In genomic region chr4:141102367-141102766, GRCh38 we compare ENCODE assay signal across 11 cellular contexts. TPM values are rescaled to one million over a fixed set of nuclear protein-coding genes. Genes with fewer than 3 reads are reported as not detected.
DNase-seq lines count a peak whose midpoint lies in the region; ATAC-seq and TF ChIP-seq lines count a peak whose summit lies in the region.
"Had no signal": no experiment of that assay in that cellular context is flagged by ENCODE, and none has a peak within 500 bp of the region (broad histone marks: within the 10 kb centered on the region; RNA-seq: fewer than 3 reads in every experiment).

No MANE protein-coding gene starts in this region.

- H3K4me3 ChIP-seq in sigmoid colon (no peak overlapping the region), A673 (ENCODE audit: low read depth, low read length, poor library complexity, severe bottlenecking) (no peak overlapping the region)
- H3K4me3 ChIP-seq: thoracic aorta had no signal

- DNase-seq in H4 (ENCODE audit: low spot score): peak; percentile 56
- peak; percentile 40 to 67 for DNase-seq in foreskin keratinocyte
- DNase-seq in sigmoid colon: no peak
- DNase-seq in activated CD8-positive, alpha-beta memory T cell treated with anti-CD3 and anti-CD28 coated beads, Interleukin-2, amount 50 U/mL, for 4 hours: no peak
- DNase-seq in A673 (ENCODE audit: low spot score): no peak
- no peak for DNase-seq in NCI-H82 treated with DMSO at 0.1 percent for 48 hours (lab: John Stamatoyannopoulos, UW; ENCODE audit: unreplicated experiment)
- DNase-seq: effector memory CD4-positive, alpha-beta T cell; NCI-H187 treated with DMSO at 0.1 percent for 48 hours had no signal

- TF ChIP-seq CTCF in foreskin keratinocyte (conservative IDR thresholded peaks at IDR 0.05) (no peak), sigmoid colon (IDR thresholded peaks at IDR 0.05) (no peak), A673 (conservative IDR thresholded peaks at IDR 0.05; ENCODE audit: low read depth, low read length) (no peak)

- ATAC-seq in SK-N-SH treated with all-trans-retinoic acid at 6 μM for 48 hours (peak; percentile 91), foreskin keratinocyte (peak; percentile 70), GM21390 (IDR thresholded peaks at IDR 0.05; ENCODE audit: unreplicated experiment) (no peak)

- TF ChIP-seq EP300 in sigmoid colon (IDR thresholded peaks at IDR 0.05): no peak

- no TSS peak for BruUV-seq in A673 (replicated peaks; lab: Mats Ljungman, UMichigan)

- POLR2A ChIA-PET in A673 (lab: Charles Lee; ENCODE audit: low non-redundant PET): no interaction called here

- intact Hi-C loops in sigmoid colon (cut with DNase I) (no loop called here), A673 (cut with micrococcal nuclease; ENCODE audit: unreplicated experiment) (no loop called here)

- H3K9me3 ChIP-seq in sigmoid colon (no peaks in the 10 kb centered on the region), A673 (ENCODE audit: low read depth, low read length, poor library complexity, severe bottlenecking) (no peaks in the 10 kb centered on the region)
- H3K9me3 ChIP-seq: thoracic aorta had no signal

- peaks cover 3% of the 10 kb centered on the region for H3K4me1 ChIP-seq in foreskin keratinocyte
- peaks cover 0 to 18% (median 2%) of the 10 kb centered on the region in 4 donors for H3K4me1 ChIP-seq in sigmoid colon
- no peaks in the 10 kb centered on the region for H3K4me1 ChIP-seq in A673 (ENCODE audit: insufficient read depth, low read length, poor library complexity, severe bottlenecking)

- no peaks in the 10 kb centered on the region for H3K36me3 ChIP-seq in sigmoid colon
- H3K36me3 ChIP-seq in A673 (ENCODE audit: insufficient read depth, low read length, poor library complexity, severe bottlenecking): no peaks in the 10 kb centered on the region
- H3K36me3 ChIP-seq: thoracic aorta had no signal

- H3K27me3 ChIP-seq in foreskin keratinocyte (no peaks in the 10 kb centered on the region), sigmoid colon (no peaks in the 10 kb centered on the region), A673 (replicated peaks; ENCODE audit: insufficient read depth, low read depth, low read length, poor library complexity) (no peaks in the 10 kb centered on the region)

- H3K27ac ChIP-seq in foreskin keratinocyte (no peak overlapping the region), sigmoid colon (peak overlapping the region in 3 of 4 donors; percentile 22 to 47 (median 26)), A673 (ENCODE audit: low read depth, low read length, poor library complexity, severe bottlenecking) (no peak overlapping the region)
- H3K27ac ChIP-seq: thoracic aorta had no signal

- 92 to 94% methylated on average over 3 of the region's 3 CpGs for WGBS in sigmoid colon, 2 donors

- CTCF ChIA-PET in A673 (lab: Charles Lee): no interaction called here

- no peak for TF ChIP-seq POLR2A in sigmoid colon (IDR thresholded peaks at IDR 0.05)

TF ChIP-seq in SK-N-SH treated with all-trans-retinoic acid at 6 μM for 48 hours, 23 proteins besides CTCF, POLR2A, EP300 and RAD21:
- TF ChIP-seq BACH2 (CRISPR knock-in tag; IDR thresholded peaks at IDR 0.05; ENCODE audit: borderline replicate concordance) (0 out of 2 replicates have a peak, but pooled peaks have one; percentile 8), RARB (CRISPR knock-in tag; IDR thresholded peaks at IDR 0.05) (no peak), CREB5 (CRISPR knock-in tag; IDR thresholded peaks at IDR 0.05; ENCODE audit: low read depth) (0 out of 2 replicates have a peak, but pooled peaks have one; percentile 46), CSRNP3 (CRISPR knock-in tag; IDR thresholded peaks at IDR 0.05) (no peak), ISL1 (CRISPR knock-in tag; IDR thresholded peaks at IDR 0.05) (peak; percentile 53), ZNF565 (CRISPR knock-in tag; conservative IDR thresholded peaks at IDR 0.05; ENCODE audit: low read depth) (no peak), TCF4 (CRISPR knock-in tag; IDR thresholded peaks at IDR 0.05; ENCODE audit: borderline replicate concordance) (peak; percentile 81), ZC3H10 (CRISPR knock-in tag; IDR thresholded peaks at IDR 0.05) (no peak), OSR1 (CRISPR knock-in tag; IDR thresholded peaks at IDR 0.05) (no peak), ESRRG (CRISPR knock-in tag; IDR thresholded peaks at IDR 0.05) (no peak), CSDC2 (CRISPR knock-in tag; IDR thresholded peaks at IDR 0.05) (no peak), ARNTL (CRISPR knock-in tag; IDR thresholded peaks at IDR 0.05; ENCODE audit: borderline replicate concordance, low read depth) (no peak)

RNA-seq across cellular contexts. Expression of gene RNF150, which starts 30.9 kb away (rescaled TPM):
- 2.4 and 3.1 TPM in 2 replicates for total RNA-seq in H4 (2014; rRNA removed; shearing (Covaris generic))
- total RNA-seq in foreskin keratinocyte: 0.07 TPM in 1 of 2 replicates, not detected in the other
- not detected in 2 replicates for polyA plus RNA-seq in foreskin keratinocyte
- 10 to 100 TPM; 53.2 to 69.0 (median 64.2) TPM for total RNA-seq in sigmoid colon
- 1 to 10 TPM in 1 of 3 donors, under 1 TPM in 2; 0.46 to 3.1 (median 0.60) TPM for polyA plus RNA-seq in sigmoid colon
- 2.7 and 3.8 TPM in 2 replicates for total RNA-seq in A673 (2021)

Comparison
In these comparisons a context has a peak if more than half of its experiments do, and no peak if none do; other contexts are left out.
1. DNase-seq: peak in H4 (single experiment) and foreskin keratinocyte (2 of 2); none in sigmoid colon (single experiment), activated CD8-positive, alpha-beta memory T cell treated with anti-CD3 and anti-CD28 coated beads, Interleukin-2, amount 50 U/mL, for 4 hours (single experiment), A673 (single experiment) and NCI-H82 treated with DMSO at 0.1 percent for 48 hours (single experiment).
2. H3K27ac ChIP-seq: peak in sigmoid colon (3 of 4); none in foreskin keratinocyte (single experiment) and A673 (single experiment).
3. RNA of gene RNF150, which starts 30.9 kb away (total RNA-seq): 53.2 to 69.0 TPM in sigmoid colon; 2.4 to 3.1 TPM in H4, 2.7 to 3.8 TPM in A673 and 0.07 TPM in foreskin keratinocyte; every median in the first group is over 10 times any median in the second.